Comparison of ENCODE assay signal across 8 cellular contexts in genomic region chr1:9233241-9233941, GRCh38. TPM values are rescaled to one million over a fixed set of nuclear protein-coding genes. Genes with fewer than 3 reads are reported as not detected.
A peak's percentile ranks its signal among the peaks of the same experiment; 100 is the strongest.
DNase-seq lines count a peak whose midpoint lies in the region; ATAC-seq and TF ChIP-seq lines count a peak whose summit lies in the region.

No MANE protein-coding gene starts in this region.

- H3K4me3 ChIP-seq in transverse colon, result no peak overlapping the region

- in situ Hi-C loops in transverse colon (cut with MboI; ENCODE audit: low pct_ligation_motif_present in 1 of 4, low pct_unique_long_range_greater_than_20kb in 1 of 4, low sequenced_read_pairs in 3 of 4), result no loop called here

- H3K4me1 Mint-ChIP-seq in activated CD4-positive, alpha-beta T cell treated with anti-CD3 and anti-CD28 coated beads, Interleukin-2, amount 10 ng/mL, durations not matched to agents 24 days and 14 days, result peaks cover 30% of the 10 kb centered on the region
- peaks cover 57% of the 10 kb centered on the region for H3K4me1 Mint-ChIP-seq in dendritic cell treated with granulocyte-macrophage colony-stimulating factor and Interleukin-4, amounts not matched to agents 40 ng/mL and 50 ng/mL, for 4 days (ENCODE audit: low read depth)
- peaks cover 16% of the 10 kb centered on the region for H3K4me1 Mint-ChIP-seq in mesothelial cell of epicardium

- intact Hi-C loops in activated CD4-positive, alpha-beta T cell treated with anti-CD3 and anti-CD28 coated beads, Interleukin-2, amount 10 ng/mL, durations not matched to agents 24 days and 14 days (cut with micrococcal nuclease), result loop anchor here (5.0 kb wide), 2 partner anchors 36 to 51 kb away; no protein-coding TSS in a partner anchor
- intact Hi-C loops in dendritic cell treated with granulocyte-macrophage colony-stimulating factor and Interleukin-4, amounts not matched to agents 40 ng/mL and 50 ng/mL, for 4 days (cut with micrococcal nuclease), result no loop called here
- intact Hi-C loops in transverse colon (cut with DNase I; ENCODE audit: low total_unique reads), result no loop called here

- H3K27me3 Mint-ChIP-seq in activated CD4-positive, alpha-beta T cell treated with anti-CD3 and anti-CD28 coated beads, Interleukin-2, amount 10 ng/mL, durations not matched to agents 24 days and 14 days, result no peaks in the 10 kb centered on the region
- no peaks in the 10 kb centered on the region for H3K27me3 Mint-ChIP-seq in dendritic cell treated with granulocyte-macrophage colony-stimulating factor and Interleukin-4, amounts not matched to agents 40 ng/mL and 50 ng/mL, for 4 days
- H3K27me3 Mint-ChIP-seq in mesothelial cell of epicardium (ENCODE audit: low read depth), result no peaks in the 10 kb centered on the region

- no peaks in the 10 kb centered on the region for H3K27me3 ChIP-seq in transverse colon

- WGBS in transverse colon (ENCODE audit: low coverage in 1 of 2), 2 donors, result 75 to 86% methylated on average over 4 to 20 of the region's 20 CpGs

- peaks cover 13% of the 10 kb centered on the region for H3K36me3 Mint-ChIP-seq in activated CD4-positive, alpha-beta T cell treated with anti-CD3 and anti-CD28 coated beads, Interleukin-2, amount 10 ng/mL, durations not matched to agents 24 days and 14 days (ENCODE audit: low read depth)
- H3K36me3 Mint-ChIP-seq in dendritic cell treated with granulocyte-macrophage colony-stimulating factor and Interleukin-4, amounts not matched to agents 40 ng/mL and 50 ng/mL, for 4 days (ENCODE audit: low read depth), result no peaks in the 10 kb centered on the region
- peaks cover 7% of the 10 kb centered on the region for H3K36me3 Mint-ChIP-seq in mesothelial cell of epicardium

- TF ChIP-seq EP300 in transverse colon (IDR thresholded peaks at IDR 0.05; ENCODE audit: low read depth), result peak; percentile 61

- no peak for TF ChIP-seq CTCF in mesothelial cell of epicardium (IDR thresholded peaks at IDR 0.05; ENCODE audit: unreplicated experiment)
- TF ChIP-seq CTCF in transverse colon (IDR thresholded peaks at IDR 0.05), result no peak

- no peaks in the 10 kb centered on the region for H3K36me3 ChIP-seq in transverse colon

- H3K9me3 ChIP-seq in transverse colon, result no peaks in the 10 kb centered on the region

- no peak overlapping the region for H3K27ac Mint-ChIP-seq in activated CD4-positive, alpha-beta T cell treated with anti-CD3 and anti-CD28 coated beads, Interleukin-2, amount 10 ng/mL, durations not matched to agents 24 days and 14 days
- H3K27ac Mint-ChIP-seq in dendritic cell treated with granulocyte-macrophage colony-stimulating factor and Interleukin-4, amounts not matched to agents 40 ng/mL and 50 ng/mL, for 4 days, result peak overlapping the region; percentile 95
- peak overlapping the region; percentile 25 for H3K27ac Mint-ChIP-seq in mesothelial cell of epicardium

- no peaks in the 10 kb centered on the region for H3K9me3 Mint-ChIP-seq in activated CD4-positive, alpha-beta T cell treated with anti-CD3 and anti-CD28 coated beads, Interleukin-2, amount 10 ng/mL, durations not matched to agents 24 days and 14 days
- H3K9me3 Mint-ChIP-seq in dendritic cell treated with granulocyte-macrophage colony-stimulating factor and Interleukin-4, amounts not matched to agents 40 ng/mL and 50 ng/mL, for 4 days, result no peaks in the 10 kb centered on the region
- no peaks in the 10 kb centered on the region for H3K9me3 Mint-ChIP-seq in mesothelial cell of epicardium

- DNase-seq in activated CD4-positive, alpha-beta T cell treated with anti-CD3 and anti-CD28 coated beads, Interleukin-2, amount 10 ng/mL, durations not matched to agents 24 days and 14 days, result no peak
- DNase-seq in activated CD4-positive, alpha-beta T cell treated with anti-CD3 and anti-CD28 coated beads for 48 hours, result no peak
- no peak for DNase-seq in mesothelial cell of epicardium (ENCODE audit: low spot score in 2 of 2, unreplicated experiment in 2 of 2)
- DNase-seq in transverse colon, result peak; percentile 68
- no peak for DNase-seq in foreskin melanocyte

- H3K27ac ChIP-seq in transverse colon, result peak overlapping the region; percentile 93 to 98 (median 96)

- ATAC-seq in GM19328 (IDR thresholded peaks at IDR 0.05; ENCODE audit: unreplicated experiment), result no peak
- no peak for ATAC-seq in HG03457 (IDR thresholded peaks at IDR 0.05; ENCODE audit: unreplicated experiment)

- peak; percentile 10 for TF ChIP-seq POLR2A in transverse colon (IDR thresholded peaks at IDR 0.05)

- H3K4me3 Mint-ChIP-seq in activated CD4-positive, alpha-beta T cell treated with anti-CD3 and anti-CD28 coated beads, Interleukin-2, amount 10 ng/mL, durations not matched to agents 24 days and 14 days, result peak overlapping the region; percentile 37
- H3K4me3 Mint-ChIP-seq in dendritic cell treated with granulocyte-macrophage colony-stimulating factor and Interleukin-4, amounts not matched to agents 40 ng/mL and 50 ng/mL, for 4 days, result peak overlapping the region; percentile 13
- H3K4me3 Mint-ChIP-seq in mesothelial cell of epicardium, result peak overlapping the region; percentile 34

- H3K4me1 ChIP-seq in transverse colon, result peaks cover 11 to 31% (median 23%) of the 10 kb centered on the region in 4 donors

RNA-seq across cellular contexts. Expression of gene H6PD, which starts 1.2 kb away (rescaled TPM):
- 17.4 and 17.7 TPM in 2 replicates for total RNA-seq in activated CD4-positive, alpha-beta T cell treated with anti-CD3 and anti-CD28 coated beads, Interleukin-2, amount 10 ng/mL, durations not matched to agents 24 days and 14 days
- total RNA-seq in mesothelial cell of epicardium (71.2 to 74.6 TPM (median 73.1 TPM) in 3 replicates), transverse colon (10 to 100 TPM; 24.1 to 49.4 (median 26.7) TPM)

RNA-seq across cellular contexts. Expression of gene SPSB1, which starts 59.3 kb away (rescaled TPM):
- 4.8 and 6.2 TPM in 2 replicates for total RNA-seq in activated CD4-positive, alpha-beta T cell treated with anti-CD3 and anti-CD28 coated beads, Interleukin-2, amount 10 ng/mL, durations not matched to agents 24 days and 14 days
- total RNA-seq in mesothelial cell of epicardium (22.0 to 24.8 TPM (median 23.9 TPM) in 3 replicates), transverse colon (10 to 100 TPM; 40.0 to 82.1 (median 52.6) TPM)
